ENCODE assay signal across 14 cellular contexts in genomic region chr7:16668978-16669377, GRCh38. TPM values are rescaled to one million over a fixed set of nuclear protein-coding genes. Genes with fewer than 3 reads are reported as not detected.
DNase-seq lines count a peak whose midpoint lies in the region; ATAC-seq, FAIRE-seq and TF ChIP-seq lines count a peak whose summit lies in the region.
"Had no signal": no experiment of that assay in that cellular context is flagged by ENCODE, and none has a peak within 500 bp of the region (broad histone marks: within the 10 kb centered on the region; RNA-seq: fewer than 3 reads in every experiment).

No MANE protein-coding gene starts in this region.

- H3K79me2 ChIP-seq in K562 (ENCODE audit: control insufficient read depth, insufficient read depth, low read length) (peaks cover 86% of the 10 kb centered on the region), keratinocyte (ENCODE audit: control insufficient read depth, insufficient read depth, low read length) (peaks cover 52% of the 10 kb centered on the region)

- no peak for TF ChIP-seq POLR2A in K562 (conservative IDR thresholded peaks at IDR 0.05)
- TF ChIP-seq POLR2A in thyroid gland (IDR thresholded peaks at IDR 0.05) = no peak

- H3K4me2 ChIP-seq in K562 (ENCODE audit: insufficient read depth, low read length) = no peak overlapping the region
- no peak overlapping the region for H3K4me2 ChIP-seq in keratinocyte (ENCODE audit: control insufficient read depth, extremely low read depth, insufficient read depth, low read depth, low read length)

- H3K36me3 ChIP-seq in K562 (ENCODE audit: control insufficient read depth, insufficient read depth, low read length) (peaks cover 88% of the 10 kb centered on the region), keratinocyte (ENCODE audit: control insufficient read depth in 2 of 2, extremely low read depth in 1 of 2, insufficient read depth in 2 of 2, low read length in 2 of 2) (peaks cover 4 to 12% of the 10 kb centered on the region in 2 experiments), thyroid gland (no peaks in the 10 kb centered on the region), SJCRH30 (peaks cover 70% of the 10 kb centered on the region), colonic mucosa (no peaks in the 10 kb centered on the region)

- POLR2A ChIA-PET in K562 (lab: Yijun Ruan, JAX) = interaction anchor here (1.2 to 2.0 kb wide), 2 partner anchors 11 to 23 kb away, joined by 5 to 13 read pairs; partner anchors contain the start of genes ANKMY2 and BZW2

- BruUV-seq in K562 (replicated peaks; lab: Mats Ljungman, UMichigan) = no TSS peak

- peaks cover 51% of the 10 kb centered on the region for H3K36me3 Mint-ChIP-seq in HFFc6 (ENCODE audit: low read depth)

- peaks cover 62% of the 10 kb centered on the region for H3K4me1 Mint-ChIP-seq in HFFc6 (ENCODE audit: low read depth)

- intact Hi-C loops in K562 (cut with micrococcal nuclease) = no loop called here
- intact Hi-C loops in thyroid gland (cut with DNase I) = no loop called here
- intact Hi-C loops in colonic mucosa (cut with DNase I) = no loop called here

- H3K4me1 ChIP-seq in K562 (replicated peaks in 1 of 2; ENCODE audit: control insufficient read depth in 2 of 2, insufficient read depth in 2 of 2, low read length in 2 of 2) = peaks cover 0 to 17% of the 10 kb centered on the region in 2 experiments; a peak in 3 of 5 replicates
- peaks cover 31% of the 10 kb centered on the region for H3K4me1 ChIP-seq in keratinocyte (ENCODE audit: control insufficient read depth, extremely low read depth, insufficient read depth, low read length)
- peaks cover 16 to 20% of the 10 kb centered on the region in 2 donors for H3K4me1 ChIP-seq in thyroid gland
- H3K4me1 ChIP-seq in SJCRH30 = no peaks in the 10 kb centered on the region
- no peaks in the 10 kb centered on the region for H3K4me1 ChIP-seq in colonic mucosa

- no peak overlapping the region for H2AFZ ChIP-seq in K562 (ENCODE audit: low read depth, low read length)
- no peak overlapping the region for H2AFZ ChIP-seq in keratinocyte (ENCODE audit: control insufficient read depth, low read length)

- TF ChIP-seq CTCF in HFFc6 (IDR thresholded peaks at IDR 0.05) = no peak
- no peak for TF ChIP-seq CTCF in K562 (IDR thresholded peaks at IDR 0.05 in 2 of 3, conservative IDR thresholded peaks at IDR 0.05 in 1 of 3; ENCODE audit: insufficient read depth in 2 of 3, low read depth in 1 of 3, low read length in 3 of 3)
- TF ChIP-seq CTCF in keratinocyte (optimal IDR thresholded peaks at IDR 0.05 in 1 of 3, IDR thresholded peaks at IDR 0.05 in 1 of 3, conservative IDR thresholded peaks at IDR 0.05 in 1 of 3; ENCODE audit: extremely low read depth in 1 of 3, insufficient read depth in 2 of 3, low read length in 3 of 3) = no peak
- TF ChIP-seq CTCF in thyroid gland (IDR thresholded peaks at IDR 0.05) = no peak
- TF ChIP-seq CTCF in colonic mucosa (IDR thresholded peaks at IDR 0.05) = no peak

- H3K27me3 Mint-ChIP-seq in HFFc6 (ENCODE audit: insufficient read depth) = peaks cover 2% of the 10 kb centered on the region; the same call in 1 of the 2 replicates
- H3K27me3 Mint-ChIP-seq: activated CD4-positive, alpha-beta T cell treated with anti-CD3 and anti-CD28 coated beads for 36 hours; stimulated activated naive CD8-positive, alpha-beta T cell treated with anti-CD3 and anti-CD28 coated beads, Interleukin-15, amount 100 ng/mL, for 72 hours had no signal

- FAIRE-seq in K562 (lab: Jason Lieb, UNC) (no peak), keratinocyte (lab: Jason Lieb, UNC) (no peak)

- H3K27me3 ChIP-seq in K562 (ENCODE audit: control insufficient read depth in 2 of 2, insufficient read depth in 2 of 2, low read length in 2 of 2) (no peaks in the 10 kb centered on the region), keratinocyte (ENCODE audit: control insufficient read depth, extremely low read depth, insufficient read depth, low read length) (no peaks in the 10 kb centered on the region), thyroid gland (no peaks in the 10 kb centered on the region), SJCRH30 (no peaks in the 10 kb centered on the region), colonic mucosa (no peaks in the 10 kb centered on the region)

- no peaks in the 10 kb centered on the region for H3K9me3 Mint-ChIP-seq in HFFc6
- H3K9me3 Mint-ChIP-seq: activated T-helper 1 cell treated with anti-CD3 and anti-CD28 coated beads, Interleukin-12 subunit alpha, Interleukin-12 subunit beta, Interleukin-2, Interleukin-4 antibody, amounts not matched to agents 30 ng/mL and 10 ng/mL and 1 ng/mL, durations not matched to agents 14 hours and 24 hours and 36 hours; stimulated activated naive CD8-positive, alpha-beta T cell treated with anti-CD3 and anti-CD28 coated beads, Interleukin-15, amount 100 ng/mL, for 72 hours had no signal

- dilution Hi-C loops in keratinocyte (cut with MboI; ENCODE audit: extremely low pct_ligation_motif_present, low sequenced_read_pairs) = no loop called here

- 90% methylated on average over 5 of the region's 5 CpGs for WGBS in K562 (ENCODE audit: insufficient coverage, low coverage, missing lambda C conversion rate)
- 92 to 95% methylated on average over 5 of the region's 5 CpGs for whole genome bisulfite sequencing in thyroid gland, 2 donors

- ATAC-seq in K562 = no peak
- ATAC-seq: stimulated activated naive CD8-positive, alpha-beta T cell treated with anti-CD3 and anti-CD28 coated beads, Interleukin-15, amount 100 ng/mL, for 72 hours had no signal

- no peak for TF ChIP-seq RAD21 in K562 (CRISPR knock-in tag; conservative IDR thresholded peaks at IDR 0.05 in 1 of 2, IDR thresholded peaks at IDR 0.05 in 1 of 2)

- H3K9ac ChIP-seq in K562 (ENCODE audit: insufficient read depth in 1 of 2, low read depth in 2 of 2, low read length in 2 of 2) = no peak overlapping the region
- H3K9ac ChIP-seq in keratinocyte (ENCODE audit: control insufficient read depth, extremely low read depth, insufficient read depth, low read length) = no peak overlapping the region
- H3K9ac ChIP-seq in colonic mucosa (ENCODE audit: low read depth in 2 of 2, low read length in 2 of 2) = no peak overlapping the region

- TF ChIP-seq EP300 in K562 (IDR thresholded peaks at IDR 0.05; ENCODE audit: low read length) = no peak

- DNase-seq in HFFc6 (peak; percentile 34), K562 (ENCODE audit: extremely low read depth in 1 of 4, low spot score in 3 of 4) (no peak), keratinocyte (ENCODE audit: low read depth, low spot score) (no peak), thyroid gland (no peak), NCI-H2171 treated with DMSO at 0.1 percent for 48 hours (lab: John Stamatoyannopoulos, UW) (no peak), SJCRH30 (no peak), colonic mucosa (no peak)
- DNase-seq: activated CD4-positive, alpha-beta T cell treated with anti-CD3 and anti-CD28 coated beads for 36 hours; midbrain; NCI-H2029 treated with DMSO at 0.1 percent for 48 hours; NK-92 treated with Interleukin-12 subunit alpha and Interleukin-12 subunit beta, amount 100 ng/mL, for 24 hours; stimulated activated CD4-positive, alpha-beta T cell treated with anti-CD3 and anti-CD28 coated beads, Interleukin-4, amount 100 ng/mL, for 4 hours; stimulated activated naive CD8-positive, alpha-beta T cell treated with anti-CD3 and anti-CD28 coated beads, Interleukin-15, amount 100 ng/mL, for 72 hours had no signal

- peak overlapping the region; percentile 98 for H3K27ac Mint-ChIP-seq in HFFc6
- H3K27ac Mint-ChIP-seq: activated CD4-positive, alpha-beta T cell treated with anti-CD3 and anti-CD28 coated beads for 36 hours; activated T-helper 1 cell treated with anti-CD3 and anti-CD28 coated beads, Interleukin-12 subunit alpha, Interleukin-12 subunit beta, Interleukin-2, Interleukin-4 antibody, amounts not matched to agents 30 ng/mL and 10 ng/mL and 1 ng/mL, durations not matched to agents 14 hours and 24 hours and 36 hours had no signal

- 0 out of 2 replicates have a peak, but pooled peaks cover 2% of the 10 kb centered on the region for H3K9me3 ChIP-seq in K562 (replicated peaks; ENCODE audit: control insufficient read depth, insufficient read depth, low read depth, low read length)
- no peaks in the 10 kb centered on the region for H3K9me3 ChIP-seq in keratinocyte (ENCODE audit: control insufficient read depth, low read depth, low read length)
- H3K9me3 ChIP-seq in thyroid gland = no peaks in the 10 kb centered on the region
- no peaks in the 10 kb centered on the region for H3K9me3 ChIP-seq in SJCRH30 (replicated peaks)
- H3K9me3 ChIP-seq in colonic mucosa = no peaks in the 10 kb centered on the region

- peak overlapping the region; percentile 79 for H3K4me3 Mint-ChIP-seq in HFFc6
- H3K4me3 Mint-ChIP-seq: activated CD4-positive, alpha-beta T cell treated with anti-CD3 and anti-CD28 coated beads for 36 hours; activated T-helper 1 cell treated with anti-CD3 and anti-CD28 coated beads, Interleukin-12 subunit alpha, Interleukin-12 subunit beta, Interleukin-2, Interleukin-4 antibody, amounts not matched to agents 30 ng/mL and 10 ng/mL and 1 ng/mL, durations not matched to agents 14 hours and 24 hours and 36 hours; stimulated activated naive CD8-positive, alpha-beta T cell treated with anti-CD3 and anti-CD28 coated beads, Interleukin-15, amount 100 ng/mL, for 72 hours had no signal

- H3K27ac ChIP-seq in K562 (ENCODE audit: extremely low read depth, low read depth, low read length) (peak overlapping the region; percentile 77; the same call in 1 of the 3 replicates), keratinocyte (ENCODE audit: control insufficient read depth, insufficient read depth, low read length) (peak overlapping the region; percentile 75), thyroid gland (peak overlapping the region; percentile 83 to 95 (median 85)), SJCRH30 (no peak overlapping the region), colonic mucosa (no peak overlapping the region)

- H3K4me3 ChIP-seq in K562 (no peak overlapping the region), keratinocyte (ENCODE audit: control insufficient read depth in 2 of 3, extremely low read depth in 1 of 3, insufficient read depth in 2 of 3, low read depth in 1 of 3, low read length in 3 of 3) (no peak overlapping the region), thyroid gland (replicated peaks in 1 of 3) (no peak overlapping the region), SJCRH30 (no peak overlapping the region), colonic mucosa (no peak overlapping the region)

- H4K20me1 ChIP-seq in K562 (replicated peaks; ENCODE audit: control insufficient read depth, insufficient read depth, low read length) (no peaks in the 10 kb centered on the region), keratinocyte (ENCODE audit: control insufficient read depth, extremely low read depth, insufficient read depth, low read length) (peaks cover 3% of the 10 kb centered on the region)

- H3K9me1 ChIP-seq in K562 (ENCODE audit: control insufficient read depth, insufficient read depth, low read length) (no peaks in the 10 kb centered on the region), keratinocyte (ENCODE audit: control insufficient read depth, extremely low read depth, insufficient read depth, low read length) (no peaks in the 10 kb centered on the region)

- CTCF ChIA-PET in K562 (lab: Yijun Ruan, JAX; ENCODE audit: low intra/inter-chr PET ratio) = no interaction called here

- in situ Hi-C loops in K562 (cut with MboI) = no loop called here

RNA-seq across cellular contexts. Expression of gene BZW2, which starts 23.0 kb away (rescaled TPM):
- 100 to 1,000 TPM in 2 of 6 experiments, 10 to 100 TPM in 4; 75.8 to 104 (median 94.5) TPM for total RNA-seq in HFFc6 (2021; fragmentation: NEBNext Ultra II Directional; extraction: Animal tissue kit (Norgen Biotek cat#: 25700))
- total RNA-seq in K562 (2011; cell fraction: chromatin; rRNA removed; ENCODE audit: low replicate concordance) = 46.8 and 66.2 TPM in 2 replicates
- 32.0 and 35.4 TPM in 2 replicates for total RNA-seq in K562 (2011; cell fraction: nucleolus; rRNA removed)
- 50.6 and 71.3 TPM in 2 replicates for total RNA-seq in K562 (2011; cell fraction: nucleoplasm; rRNA removed)
- total RNA-seq in K562 (2014; rRNA removed) (133 and 168 TPM in 2 replicates), K562 (2014; rRNA removed; fragmentation: Illumina TruSeq; extraction: Trizol) (188 and 204 TPM in 2 replicates), K562 (2015; rRNA removed; fragmentation: Illumina TruSeq; extraction: Trizol) (163 and 167 TPM in 2 replicates), K562 (2021) (146 and 159 TPM in 2 replicates), thyroid gland (10 to 100 TPM; 63.0 to 69.0 (median 66.8) TPM), colonic mucosa (10 to 100 TPM; 56.1 to 73.8 TPM)
- polyA plus RNA-seq in K562 (2011; rRNA removed) (140 and 155 TPM in 2 replicates), K562 (2014; fragmentation: Illumina TruSeq; extraction: Trizol) (222 and 244 TPM in 2 replicates), K562 (2014; fragmentation: Nextera tagmentation; extraction: Ambion mirVana) (100 to 1,000 TPM; 251 to 316 TPM), K562 (2014; rRNA removed) (137 and 173 TPM in 2 replicates), keratinocyte (49.5 to 89.1 TPM (median 65.7 TPM) in 3 replicates)
- 65.1 and 82.4 TPM in 2 replicates for polyA plus RNA-seq in K562 (2011; cell fraction: cytosol; rRNA removed)
- 52.4 and 74.8 TPM in 2 replicates for polyA plus RNA-seq in K562 (2011; cell fraction: nucleus; rRNA removed)
- 130 and 147 TPM in 2 replicates for polyA plus RNA-seq in K562 (2012)
- 77.1 and 82.6 TPM in 2 replicates for polyA minus RNA-seq in K562 (2011; rRNA and poly(A)+ RNA removed)
- 80.0 and 90.3 TPM in 2 replicates for polyA minus RNA-seq in K562 (2011; cell fraction: cytosol; rRNA and poly(A)+ RNA removed)
- polyA minus RNA-seq in K562 (2011; cell fraction: nucleus; rRNA and poly(A)+ RNA removed) = 16.7 and 29.4 TPM in 2 replicates
- polyA plus RNA-seq in keratinocyte (2011; ENCODE audit: low read depth) = 114 TPM
- 76.6 and 85.1 TPM in 2 replicates for polyA plus RNA-seq in keratinocyte (2011; cell fraction: cytosol; rRNA removed)
- polyA plus RNA-seq in keratinocyte (2011; cell fraction: nucleus; rRNA removed) = 67.3 and 72.4 TPM in 2 replicates
- polyA plus RNA-seq in keratinocyte (2012; ENCODE audit: low replicate concordance) = 57.9 and 63.0 TPM in 2 replicates
- polyA minus RNA-seq in keratinocyte = 18.0 to 58.3 TPM (median 39.3 TPM) in 3 replicates
- polyA minus RNA-seq in keratinocyte (2011; cell fraction: cytosol; rRNA and poly(A)+ RNA removed) = 21.9 TPM
- polyA minus RNA-seq in keratinocyte (2011; cell fraction: nucleus; rRNA and poly(A)+ RNA removed) = 13.2 and 33.8 TPM in 2 replicates
- total RNA-seq in SJCRH30 (2014; rRNA removed; shearing (Covaris generic)) = 148 and 156 TPM in 2 replicates

RNA-seq across cellular contexts. Expression of gene ANKMY2, which starts 23.4 kb away (rescaled TPM):
- 10 to 100 TPM; 21.0 to 26.2 (median 23.4) TPM for total RNA-seq in HFFc6 (2021; fragmentation: NEBNext Ultra II Directional; extraction: Animal tissue kit (Norgen Biotek cat#: 25700))
- 32.4 and 48.1 TPM in 2 replicates for total RNA-seq in K562 (2011; cell fraction: chromatin; rRNA removed; ENCODE audit: low replicate concordance)
- total RNA-seq in K562 (2011; cell fraction: nucleolus; rRNA removed) = 19.8 and 24.7 TPM in 2 replicates
- 20.9 and 23.6 TPM in 2 replicates for total RNA-seq in K562 (2011; cell fraction: nucleoplasm; rRNA removed)
- 41.1 and 41.4 TPM in 2 replicates for total RNA-seq in K562 (2014; rRNA removed)
- 57.0 and 64.3 TPM in 2 replicates for total RNA-seq in K562 (2014; rRNA removed; fragmentation: Illumina TruSeq; extraction: Trizol)
- 48.7 and 52.6 TPM in 2 replicates for total RNA-seq in K562 (2015; rRNA removed; fragmentation: Illumina TruSeq; extraction: Trizol)
- 43.7 and 44.0 TPM in 2 replicates for total RNA-seq in K562 (2021)
- polyA plus RNA-seq in K562 (2011; rRNA removed) = 58.5 and 71.5 TPM in 2 replicates
- 17.1 and 33.8 TPM in 2 replicates for polyA plus RNA-seq in K562 (2011; cell fraction: cytosol; rRNA removed)
- polyA plus RNA-seq in K562 (2011; cell fraction: nucleus; rRNA removed) = 37.1 and 45.7 TPM in 2 replicates
- polyA plus RNA-seq in K562 (2012) = 42.1 and 43.9 TPM in 2 replicates
- 45.7 and 48.8 TPM in 2 replicates for polyA plus RNA-seq in K562 (2014; fragmentation: Illumina TruSeq; extraction: Trizol)
- 10 to 100 TPM; 38.9 to 70.3 TPM for polyA plus RNA-seq in K562 (2014; fragmentation: Nextera tagmentation; extraction: Ambion mirVana)
- 45.7 and 48.4 TPM in 2 replicates for polyA plus RNA-seq in K562 (2014; rRNA removed)
- polyA minus RNA-seq in K562 (2011; rRNA and poly(A)+ RNA removed) = 78.8 and 85.3 TPM in 2 replicates
- 22.1 and 26.2 TPM in 2 replicates for polyA minus RNA-seq in K562 (2011; cell fraction: cytosol; rRNA and poly(A)+ RNA removed)
- polyA minus RNA-seq in K562 (2011; cell fraction: nucleus; rRNA and poly(A)+ RNA removed) = 21.3 and 34.0 TPM in 2 replicates
- 9.5 to 13.3 TPM (median 10.0 TPM) in 3 replicates for polyA plus RNA-seq in keratinocyte
- polyA plus RNA-seq in keratinocyte (2011; ENCODE audit: low read depth) = 7.3 TPM
- polyA plus RNA-seq in keratinocyte (2011; cell fraction: cytosol; rRNA removed) = 5.6 and 9.8 TPM in 2 replicates
- polyA plus RNA-seq in keratinocyte (2011; cell fraction: nucleus; rRNA removed) = 14.5 and 15.6 TPM in 2 replicates
- 4.1 and 7.6 TPM in 2 replicates for polyA plus RNA-seq in keratinocyte (2012; ENCODE audit: low replicate concordance)
- 2.4 to 12.7 TPM (median 7.5 TPM) in 3 replicates for polyA minus RNA-seq in keratinocyte
- polyA minus RNA-seq in keratinocyte (2011; cell fraction: cytosol; rRNA and poly(A)+ RNA removed) = 5.0 TPM
- 4.5 and 8.1 TPM in 2 replicates for polyA minus RNA-seq in keratinocyte (2011; cell fraction: nucleus; rRNA and poly(A)+ RNA removed)
- 10 to 100 TPM; 21.2 to 35.1 (median 23.9) TPM for total RNA-seq in thyroid gland
- total RNA-seq in SJCRH30 (2014; rRNA removed; shearing (Covaris generic)) = 34.1 and 36.6 TPM in 2 replicates
- 10 to 100 TPM; 17.8 to 31.4 TPM for total RNA-seq in colonic mucosa

Comparison
In these comparisons a context has a peak if more than half of its experiments do, and no peak if none do; other contexts are left out.
1. H3K27ac ChIP-seq: peak in K562 (single experiment), keratinocyte (single experiment) and thyroid gland (3 of 3); none in SJCRH30 (single experiment) and colonic mucosa (single experiment).